Comparison of ENCODE assay signal across 9 cellular contexts in the genomic region with DNA sequence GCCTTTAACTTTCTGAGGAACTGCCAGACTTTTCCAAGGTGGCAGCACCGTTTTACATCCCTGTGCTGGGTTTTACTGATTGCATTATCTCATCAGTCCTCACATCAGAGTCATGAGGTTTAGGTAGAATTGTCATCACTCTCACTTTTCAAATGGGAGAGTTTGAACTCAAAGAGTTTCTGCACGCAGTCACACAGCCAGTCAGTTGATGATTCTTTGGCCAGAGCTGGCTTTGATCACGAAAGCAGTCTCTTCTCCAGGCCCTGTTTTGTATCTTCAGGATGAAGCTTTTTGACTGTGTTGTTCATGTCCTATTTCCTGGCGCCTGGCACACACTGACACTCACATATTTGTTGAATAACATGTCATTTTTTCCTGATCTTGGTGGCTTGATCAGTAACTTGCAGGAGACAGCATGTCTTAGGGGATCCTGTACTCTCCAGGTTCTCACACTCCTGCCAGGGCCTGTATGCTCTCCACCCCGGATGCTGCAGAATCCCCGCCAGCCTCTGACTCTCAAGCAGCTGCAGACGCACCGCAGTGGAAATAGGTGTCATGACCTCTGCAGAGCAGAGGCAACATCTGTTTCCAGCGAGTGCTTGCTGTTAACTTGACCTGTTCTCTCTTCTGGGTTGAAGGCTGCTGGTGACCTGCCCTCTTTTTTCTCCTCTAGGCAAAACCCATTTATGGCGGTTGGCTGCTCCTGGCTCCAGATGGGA. TPM values are rescaled to one million over a fixed set of nuclear protein-coding genes. Genes with fewer than 3 reads are reported as not detected.
DNase-seq lines count a peak whose midpoint lies in the region; ATAC-seq and TF ChIP-seq lines count a peak whose summit lies in the region.
"Had no signal": no experiment of that assay in that cellular context is flagged by ENCODE, and none has a peak within 500 bp of the region (broad histone marks: within the 10 kb centered on the region; RNA-seq: fewer than 3 reads in every experiment).

No MANE protein-coding gene starts in this region.

- H3K9me3 Mint-ChIP-seq in nephron progenitor cell = peaks cover 11% of the 10 kb centered on the region

- no peak overlapping the region for H3K4me3 Mint-ChIP-seq in nephron progenitor cell

- TF ChIP-seq POLR2A in esophagus squamous epithelium (IDR thresholded peaks at IDR 0.05) = no peak
- TF ChIP-seq POLR2A in GM18505 (IDR thresholded peaks at IDR 0.05; ENCODE audit: borderline replicate concordance, extremely low read depth, insufficient read depth, insufficient read length) = no peak

- no peaks in the 10 kb centered on the region for H3K27me3 Mint-ChIP-seq in nephron progenitor cell (ENCODE audit: low read depth, poor library complexity)

- 23 to 40% methylated on average over 9 of the region's 10 CpGs for WGBS in esophagus squamous epithelium, 2 donors

- DNase-seq in RWPE2 (ENCODE audit: low spot score) (peak; percentile 75), esophagus squamous epithelium (lab: John Stamatoyannopoulos, UW) (no peak), nephron progenitor cell (peak; percentile 47)
- DNase-seq in stimulated activated CD8-positive, alpha-beta memory T cell treated with anti-CD3 and anti-CD28 coated beads, Interleukin-4, amount 100 ng/mL, for 48 hours = no peak
- DNase-seq: NCI-H187 treated with DMSO at 0.1 percent for 48 hours had no signal

- no peak for TF ChIP-seq CTCF in C4-2B (conservative IDR thresholded peaks at IDR 0.05)
- TF ChIP-seq CTCF in RWPE2 (IDR thresholded peaks at IDR 0.05; ENCODE audit: poor library complexity, severe bottlenecking) = no peak
- no peak for TF ChIP-seq CTCF in esophagus squamous epithelium (IDR thresholded peaks at IDR 0.05)
- no peak for TF ChIP-seq CTCF in nephron progenitor cell (IDR thresholded peaks at IDR 0.05)

- H3K36me3 Mint-ChIP-seq in nephron progenitor cell (ENCODE audit: low read depth) = peaks cover 47% of the 10 kb centered on the region

- H3K27ac ChIP-seq in C4-2B (peak overlapping the region; percentile 1; the same call in 1 of the 2 replicates), RWPE2 (ENCODE audit: poor library complexity, severe bottlenecking) (peak overlapping the region; percentile 65), esophagus squamous epithelium (peak overlapping the region in 3 of 4 donors; percentile 17 to 58 (median 43))

- H3K27ac Mint-ChIP-seq in nephron progenitor cell = peak overlapping the region; percentile 93

- no peak overlapping the region for H3K4me3 ChIP-seq in RWPE2 (ENCODE audit: severe bottlenecking)
- H3K4me3 ChIP-seq in esophagus squamous epithelium = no peak overlapping the region

- peaks cover 41% of the 10 kb centered on the region for H3K4me1 ChIP-seq in RWPE2 (ENCODE audit: insufficient read depth, poor library complexity, severe bottlenecking)
- H3K4me1 ChIP-seq in esophagus squamous epithelium = peaks cover 30 to 96% (median 57%) of the 10 kb centered on the region in 3 donors

- peak; percentile 73 for ATAC-seq in RWPE2 (ENCODE audit: low read depth)
- no peak for ATAC-seq in GM18505 (IDR thresholded peaks at IDR 0.05; ENCODE audit: unreplicated experiment)
- no peak for ATAC-seq in HG03469 (IDR thresholded peaks at IDR 0.05; ENCODE audit: unreplicated experiment)
- no peak for ATAC-seq in HG03095 (IDR thresholded peaks at IDR 0.05; ENCODE audit: unreplicated experiment)

- H3K4me1 Mint-ChIP-seq in nephron progenitor cell = peaks cover 86% of the 10 kb centered on the region

- intact Hi-C loops in esophagus squamous epithelium (cut with DNase I) = no loop called here

- no peaks in the 10 kb centered on the region for H3K9me3 ChIP-seq in RWPE2 (ENCODE audit: severe bottlenecking)
- no peaks in the 10 kb centered on the region for H3K9me3 ChIP-seq in esophagus squamous epithelium

- H3K27me3 ChIP-seq in RWPE2 (ENCODE audit: insufficient read depth, poor library complexity, severe bottlenecking) (no peaks in the 10 kb centered on the region), esophagus squamous epithelium (no peaks in the 10 kb centered on the region)

- peaks cover 73% of the 10 kb centered on the region for H3K36me3 ChIP-seq in RWPE2 (ENCODE audit: low read depth)
- peaks cover 4 to 71% (median 6%) of the 10 kb centered on the region in 3 donors for H3K36me3 ChIP-seq in esophagus squamous epithelium

RNA-seq across cellular contexts. Expression of a gene that starts 32.9 kb away (rescaled TPM):
- 100 to 1,000 TPM in 3 of 4 donors, 10 to 100 TPM in 1; 65.7 to 168 (median 147) TPM for total RNA-seq in esophagus squamous epithelium

Comparison
In these comparisons a context has a peak if more than half of its experiments do, and no peak if none do; other contexts are left out.
1. H3K27ac ChIP-seq: peak in every context shown above with its lines; median percentile 65 in RWPE2; 43 in esophagus squamous epithelium; 1 in C4-2B.
2. DNase-seq: peak in RWPE2 (single experiment) and nephron progenitor cell (single experiment); none in esophagus squamous epithelium (single experiment) and stimulated activated CD8-positive, alpha-beta memory T cell treated with anti-CD3 and anti-CD28 coated beads, Interleukin-4, amount 100 ng/mL, for 48 hours (single experiment).